Comparison of ENCODE assay signal across 14 cellular contexts in genomic region chr17:5527647-5528250, GRCh38. TPM values are rescaled to one million over a fixed set of nuclear protein-coding genes. Genes with fewer than 3 reads are reported as not detected.
DNase-seq lines count a peak whose midpoint lies in the region; ATAC-seq and TF ChIP-seq lines count a peak whose summit lies in the region.
"Had no signal": no experiment of that assay in that cellular context is flagged by ENCODE, and none has a peak within 500 bp of the region (broad histone marks: within the 10 kb centered on the region; RNA-seq: fewer than 3 reads in every experiment).

No MANE protein-coding gene starts in this region.

- H3K4me1 Mint-ChIP-seq in nephron progenitor cell, result peaks cover 65% of the 10 kb centered on the region

- H2BK15ac ChIP-seq in mesendoderm (replicated peaks; ENCODE audit: low read depth), result no peak overlapping the region

- H3K9me3 ChIP-seq in cardiac muscle cell (ENCODE audit: low read depth) (no peaks in the 10 kb centered on the region), ectodermal cell (ENCODE audit: control insufficient read depth, low read length) (no peaks in the 10 kb centered on the region), upper lobe of right lung (no peaks in the 10 kb centered on the region)
- H3K9me3 ChIP-seq: esophagus squamous epithelium, thyroid gland had no signal

- no peak overlapping the region for H2AK5ac ChIP-seq in mesendoderm (ENCODE audit: low read length)

- intact Hi-C loops in Right ventricle myocardium superior (cut with DNase I), result no loop called here
- intact Hi-C loops in upper lobe of right lung (cut with DNase I), result no loop called here

- peak overlapping the region; percentile 80 for H3K27ac ChIP-seq in cardiac muscle cell
- H3K27ac ChIP-seq in ectodermal cell (ENCODE audit: insufficient read depth, low read depth, low read length, poor library complexity, severe bottlenecking), result peak overlapping the region; percentile 78
- no peak overlapping the region for H3K27ac ChIP-seq in upper lobe of right lung
- H3K27ac ChIP-seq in mesendoderm (ENCODE audit: low read depth, low read length), result no peak overlapping the region

- TF ChIP-seq CTCF in cardiac muscle cell (IDR thresholded peaks at IDR 0.05; ENCODE audit: low read depth, low read length) (no peak), nephron progenitor cell (IDR thresholded peaks at IDR 0.05) (no peak), upper lobe of right lung (IDR thresholded peaks at IDR 0.05) (no peak)

- no peak overlapping the region for H4K5ac ChIP-seq in mesendoderm (ENCODE audit: low read length)

- no peak overlapping the region for H2BK120ac ChIP-seq in mesendoderm (ENCODE audit: low read depth, low read length)

- H3K79me2 ChIP-seq in mesendoderm (ENCODE audit: control insufficient read depth, insufficient read depth, low read length), result no peaks in the 10 kb centered on the region

- no peaks in the 10 kb centered on the region for H3K27me3 ChIP-seq in cardiac muscle cell
- H3K27me3 ChIP-seq in ectodermal cell (ENCODE audit: control insufficient read depth, insufficient read depth, low read length, poor library complexity, severe bottlenecking), result no peaks in the 10 kb centered on the region
- no peaks in the 10 kb centered on the region for H3K27me3 ChIP-seq in upper lobe of right lung
- no peaks in the 10 kb centered on the region for H3K27me3 ChIP-seq in mesendoderm (ENCODE audit: insufficient read depth, low read length, poor library complexity)
- H3K27me3 ChIP-seq: esophagus squamous epithelium, thyroid gland had no signal

- no peak overlapping the region for H3K18ac ChIP-seq in mesendoderm (ENCODE audit: low read length)

- no peaks in the 10 kb centered on the region for H3K36me3 ChIP-seq in cardiac muscle cell
- H3K36me3 ChIP-seq in ectodermal cell (ENCODE audit: control insufficient read depth, insufficient read depth, low read length), result no peaks in the 10 kb centered on the region
- H3K36me3 ChIP-seq in upper lobe of right lung, result peaks cover 64% of the 10 kb centered on the region
- no peaks in the 10 kb centered on the region for H3K36me3 ChIP-seq in mesendoderm (ENCODE audit: control insufficient read depth, insufficient read depth, low read length)

- no peak overlapping the region for H4K8ac ChIP-seq in mesendoderm (ENCODE audit: low read depth, low read length)

- peak overlapping the region; percentile 98 for H3K27ac Mint-ChIP-seq in nephron progenitor cell

- H3K4me1 ChIP-seq in cardiac muscle cell (ENCODE audit: low read depth) (peaks cover 9% of the 10 kb centered on the region), ectodermal cell (ENCODE audit: control insufficient read depth, insufficient read depth, low read length) (peaks cover 16% of the 10 kb centered on the region), upper lobe of right lung (no peaks in the 10 kb centered on the region), mesendoderm (ENCODE audit: control insufficient read depth, low read depth, low read length) (no peaks in the 10 kb centered on the region)
- H3K4me1 ChIP-seq: thyroid gland had no signal

- peaks cover 5% of the 10 kb centered on the region for H3K9me3 Mint-ChIP-seq in nephron progenitor cell
- H3K9me3 Mint-ChIP-seq: activated CD4-positive, alpha-beta T cell treated with anti-CD3 and anti-CD28 coated beads, Interleukin-2, amount 10 ng/mL, durations not matched to agents 24 days and 14 days had no signal

- H3K4me3 Mint-ChIP-seq in nephron progenitor cell, result no peak overlapping the region
- H3K4me3 Mint-ChIP-seq: activated CD4-positive, alpha-beta T cell treated with anti-CD3 and anti-CD28 coated beads, Interleukin-2, amount 10 ng/mL, durations not matched to agents 24 days and 14 days had no signal

- peaks cover 16% of the 10 kb centered on the region for H3K27me3 Mint-ChIP-seq in nephron progenitor cell (ENCODE audit: low read depth, poor library complexity)
- H3K27me3 Mint-ChIP-seq: activated CD4-positive, alpha-beta T cell treated with anti-CD3 and anti-CD28 coated beads, Interleukin-2, amount 10 ng/mL, durations not matched to agents 24 days and 14 days had no signal

- H3K9ac ChIP-seq in mesendoderm (ENCODE audit: low read length), result no peak overlapping the region

- H3K56ac ChIP-seq in mesendoderm (ENCODE audit: low read length), result no peak overlapping the region

- no peak for ATAC-seq in Right ventricle myocardium superior (ENCODE audit: poor library complexity)
- no peak for ATAC-seq in upper lobe of right lung

- no peak overlapping the region for H3K4ac ChIP-seq in mesendoderm (ENCODE audit: low read depth, low read length)

- H2BK5ac ChIP-seq in mesendoderm (ENCODE audit: low read length), result no peak overlapping the region

- H3K4me3 ChIP-seq in cardiac muscle cell (no peak overlapping the region), ectodermal cell (ENCODE audit: insufficient read depth, low read depth, low read length) (no peak overlapping the region), upper lobe of right lung (no peak overlapping the region), mesendoderm (ENCODE audit: low read length) (no peak overlapping the region)
- H3K4me3 ChIP-seq: esophagus squamous epithelium, skin epidermis, thyroid gland had no signal

- no peaks in the 10 kb centered on the region for H3K79me1 ChIP-seq in mesendoderm (ENCODE audit: low read length)

- no peak overlapping the region for H3K4me2 ChIP-seq in mesendoderm (ENCODE audit: low read length)

- H3K23ac ChIP-seq in mesendoderm (ENCODE audit: low read length), result no peak overlapping the region

- peaks cover 5% of the 10 kb centered on the region for H3K36me3 Mint-ChIP-seq in nephron progenitor cell (ENCODE audit: low read depth)

- WGBS in ectodermal cell, 2 experiments, result 94 to 96% methylated on average over 8 of the region's 8 CpGs
- WGBS in mesendoderm (ENCODE audit: extremely low coverage, insufficient coverage, low lambda C conversion rate), result no CpG with 5 or more reads among the region's 8 CpGs

- DNase-seq in cardiac muscle cell (ENCODE audit: low read depth in 1 of 2, low spot score in 1 of 2), result no peak
- DNase-seq in Right ventricle myocardium superior, result no peak
- no peak for DNase-seq in nephron progenitor cell
- DNase-seq in upper lobe of right lung, result peak; percentile 56
- no peak for DNase-seq in mesendoderm
- DNase-seq in NCI-H526 (lab: John Stamatoyannopoulos, UW), result no peak
- no peak for DNase-seq in NCI-H2196 (lab: John Stamatoyannopoulos, UW; ENCODE audit: unreplicated experiment)
- DNase-seq: activated CD4-positive, alpha-beta T cell treated with anti-CD3 and anti-CD28 coated beads, Interleukin-2, amount 10 ng/mL, durations not matched to agents 24 days and 14 days; esophagus squamous epithelium; NCI-H226; T-helper 2 cell; thyroid gland had no signal

RNA-seq across cellular contexts. Expression of gene MIS12, which starts 41.4 kb away (rescaled TPM):
- total RNA-seq in cardiac muscle cell (11.2 and 21.3 TPM in 2 replicates), Right ventricle myocardium superior (10.0 TPM), upper lobe of right lung (17.0 TPM)
- polyA plus RNA-seq in cardiac muscle cell, result 26.9 and 31.1 TPM in 2 replicates
- polyA plus RNA-seq in ectodermal cell (2013, experiment 1 of 4), result 32.9 TPM
- 36.7 TPM for polyA plus RNA-seq in ectodermal cell (2013, experiment 2 of 4)
- polyA plus RNA-seq in ectodermal cell (2013, experiment 3 of 4), result 34.1 TPM
- 33.9 TPM for polyA plus RNA-seq in ectodermal cell (2013, experiment 4 of 4)
- 25.0 TPM for polyA plus RNA-seq in mesendoderm (2013, experiment 1 of 2)
- polyA plus RNA-seq in mesendoderm (2013, experiment 2 of 2), result 23.5 TPM

RNA-seq across cellular contexts. Expression of gene DERL2, which starts 41.8 kb away (rescaled TPM):
- total RNA-seq in cardiac muscle cell (17.9 and 30.4 TPM in 2 replicates), Right ventricle myocardium superior (24.7 TPM), upper lobe of right lung (64.0 TPM)
- 46.7 and 73.5 TPM in 2 replicates for polyA plus RNA-seq in cardiac muscle cell
- 56.7 TPM for polyA plus RNA-seq in ectodermal cell (2013, experiment 1 of 4)
- 65.2 TPM for polyA plus RNA-seq in ectodermal cell (2013, experiment 2 of 4)
- 49.1 TPM for polyA plus RNA-seq in ectodermal cell (2013, experiment 3 of 4)
- polyA plus RNA-seq in ectodermal cell (2013, experiment 4 of 4), result 54.3 TPM
- polyA plus RNA-seq in mesendoderm (2013, experiment 1 of 2), result 33.1 TPM
- 34.2 TPM for polyA plus RNA-seq in mesendoderm (2013, experiment 2 of 2)

RNA-seq across cellular contexts. Expression of gene NLRP1, which starts 56.6 kb away (rescaled TPM):
- total RNA-seq in cardiac muscle cell, result 103 and 138 TPM in 2 replicates
- 82.5 and 102 TPM in 2 replicates for polyA plus RNA-seq in cardiac muscle cell
- total RNA-seq in Right ventricle myocardium superior, result 7.9 TPM
- polyA plus RNA-seq in ectodermal cell (2013, experiment 1 of 4), result 68.8 TPM
- 73.9 TPM for polyA plus RNA-seq in ectodermal cell (2013, experiment 2 of 4)
- polyA plus RNA-seq in ectodermal cell (2013, experiment 3 of 4), result 70.9 TPM
- 86.0 TPM for polyA plus RNA-seq in ectodermal cell (2013, experiment 4 of 4)
- 33.2 TPM for total RNA-seq in upper lobe of right lung
- polyA plus RNA-seq in mesendoderm (2013, experiment 1 of 2), result 1.7 TPM
- polyA plus RNA-seq in mesendoderm (2013, experiment 2 of 2), result 1.4 TPM

RNA-seq across cellular contexts. Expression of gene DHX33, which starts 59.0 kb away (rescaled TPM):
- total RNA-seq in cardiac muscle cell (7.8 and 12.2 TPM in 2 replicates), Right ventricle myocardium superior (4.0 TPM), upper lobe of right lung (10.4 TPM)
- polyA plus RNA-seq in cardiac muscle cell, result 1.6 and 3.2 TPM in 2 replicates
- polyA plus RNA-seq in ectodermal cell (2013, experiment 1 of 4), result 31.9 TPM
- 39.4 TPM for polyA plus RNA-seq in ectodermal cell (2013, experiment 2 of 4)
- 24.4 TPM for polyA plus RNA-seq in ectodermal cell (2013, experiment 3 of 4)
- 27.7 TPM for polyA plus RNA-seq in ectodermal cell (2013, experiment 4 of 4)
- 50.1 TPM for polyA plus RNA-seq in mesendoderm (2013, experiment 1 of 2)
- polyA plus RNA-seq in mesendoderm (2013, experiment 2 of 2), result 49.2 TPM

Comparison
In these comparisons a context has a peak if more than half of its experiments do, and no peak if none do; other contexts are left out.
1. H3K27ac ChIP-seq: peak in cardiac muscle cell (single experiment) and ectodermal cell (single experiment); none in upper lobe of right lung (single experiment) and mesendoderm (single experiment).